In the genomic region with DNA sequence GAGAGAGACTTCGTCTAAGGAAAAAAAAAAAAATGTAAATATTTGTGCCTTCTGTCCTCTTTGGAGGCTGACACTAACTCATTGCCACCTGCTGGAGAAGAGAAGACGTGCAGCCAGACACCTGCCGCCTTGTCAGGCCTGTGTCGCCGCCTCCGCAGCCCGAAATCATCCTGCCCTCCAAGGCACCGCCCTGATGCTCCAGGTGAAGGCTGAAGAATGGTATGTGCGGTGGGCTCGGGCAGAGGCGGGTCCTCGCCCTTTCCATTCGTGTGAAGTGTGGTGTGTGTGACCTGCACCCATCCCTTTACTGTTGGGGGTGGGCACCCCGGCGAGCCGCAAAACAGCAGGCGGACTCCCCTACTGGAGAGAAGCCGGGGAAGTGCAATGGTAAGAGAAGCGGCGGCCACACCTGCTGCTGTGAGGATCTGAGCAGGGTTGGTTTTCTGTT, we compare ENCODE assay signal across 8 cellular contexts.
DNase-seq lines count a peak whose midpoint lies in the region; ATAC-seq and TF ChIP-seq lines count a peak whose summit lies in the region.

No MANE protein-coding gene starts in this region.

- peak overlapping the region in 1 of 2 donors; percentile 66 for H3K27ac Mint-ChIP-seq in natural killer cell
- H3K27ac Mint-ChIP-seq in stimulated activated naive CD8-positive, alpha-beta T cell treated with anti-CD3 and anti-CD28 coated beads, Interleukin-15, Interleukin-2, amounts not matched to agents 100 ng/mL and 50 ng/mL, for 24 hours = no peak overlapping the region

- peak; percentile 53 for DNase-seq in NOMO-1 treated with DMSO at 0.1 percent for 48 hours (lab: John Stamatoyannopoulos, UW; ENCODE audit: unreplicated experiment)
- peak; percentile 60 for DNase-seq in activated T-cell treated with anti-CD3 and anti-CD28 coated beads for 4 hours
- peak; percentile 60 for DNase-seq in natural killer cell

- no peaks in the 10 kb centered on the region for H3K36me3 Mint-ChIP-seq in natural killer cell
- no peaks in the 10 kb centered on the region for H3K36me3 Mint-ChIP-seq in stimulated activated naive CD8-positive, alpha-beta T cell treated with anti-CD3 and anti-CD28 coated beads, Interleukin-15, Interleukin-2, amounts not matched to agents 100 ng/mL and 50 ng/mL, for 24 hours (ENCODE audit: low read depth)

- intact Hi-C loops in natural killer cell (cut with micrococcal nuclease) = loop anchor here (1.0 kb wide), 1 partner anchor 367 kb away; no protein-coding TSS in a partner anchor

- H3K4me1 Mint-ChIP-seq in natural killer cell = peaks cover 4 to 6% of the 10 kb centered on the region in 2 donors
- H3K4me1 Mint-ChIP-seq in stimulated activated naive CD8-positive, alpha-beta T cell treated with anti-CD3 and anti-CD28 coated beads, Interleukin-15, Interleukin-2, amounts not matched to agents 100 ng/mL and 50 ng/mL, for 24 hours (ENCODE audit: low read depth) = peaks cover 4% of the 10 kb centered on the region

- H3K27me3 Mint-ChIP-seq in natural killer cell (ENCODE audit: low read depth in 2 of 2) = peaks cover 0 to 2% of the 10 kb centered on the region in 2 donors
- no peaks in the 10 kb centered on the region for H3K27me3 Mint-ChIP-seq in stimulated activated naive CD8-positive, alpha-beta T cell treated with anti-CD3 and anti-CD28 coated beads, Interleukin-15, Interleukin-2, amounts not matched to agents 100 ng/mL and 50 ng/mL, for 24 hours

- TF ChIP-seq CTCF in GM12872 (IDR thresholded peaks at IDR 0.05; ENCODE audit: insufficient read depth, low read depth, low read length) (peak; percentile 77), natural killer cell (IDR thresholded peaks at IDR 0.05) (peak; percentile 64)

- ATAC-seq in HG03045 (IDR thresholded peaks at IDR 0.05; ENCODE audit: unreplicated experiment) = peak; percentile 93
- peak; percentile 79 for ATAC-seq in esophagus mucosa
- peak; percentile 86 to 99 (median 97) for ATAC-seq in natural killer cell
- ATAC-seq in HG02798 (IDR thresholded peaks at IDR 0.05; ENCODE audit: poor library complexity, unreplicated experiment) = no peak

- H3K4me3 Mint-ChIP-seq in natural killer cell = peak overlapping the region; percentile 71
- H3K4me3 Mint-ChIP-seq in stimulated activated naive CD8-positive, alpha-beta T cell treated with anti-CD3 and anti-CD28 coated beads, Interleukin-15, Interleukin-2, amounts not matched to agents 100 ng/mL and 50 ng/mL, for 24 hours = peak overlapping the region; percentile 65

- H3K9me3 Mint-ChIP-seq in natural killer cell = no peaks in the 10 kb centered on the region
- no peaks in the 10 kb centered on the region for H3K9me3 Mint-ChIP-seq in stimulated activated naive CD8-positive, alpha-beta T cell treated with anti-CD3 and anti-CD28 coated beads, Interleukin-15, Interleukin-2, amounts not matched to agents 100 ng/mL and 50 ng/mL, for 24 hours
